In the genomic region with DNA sequence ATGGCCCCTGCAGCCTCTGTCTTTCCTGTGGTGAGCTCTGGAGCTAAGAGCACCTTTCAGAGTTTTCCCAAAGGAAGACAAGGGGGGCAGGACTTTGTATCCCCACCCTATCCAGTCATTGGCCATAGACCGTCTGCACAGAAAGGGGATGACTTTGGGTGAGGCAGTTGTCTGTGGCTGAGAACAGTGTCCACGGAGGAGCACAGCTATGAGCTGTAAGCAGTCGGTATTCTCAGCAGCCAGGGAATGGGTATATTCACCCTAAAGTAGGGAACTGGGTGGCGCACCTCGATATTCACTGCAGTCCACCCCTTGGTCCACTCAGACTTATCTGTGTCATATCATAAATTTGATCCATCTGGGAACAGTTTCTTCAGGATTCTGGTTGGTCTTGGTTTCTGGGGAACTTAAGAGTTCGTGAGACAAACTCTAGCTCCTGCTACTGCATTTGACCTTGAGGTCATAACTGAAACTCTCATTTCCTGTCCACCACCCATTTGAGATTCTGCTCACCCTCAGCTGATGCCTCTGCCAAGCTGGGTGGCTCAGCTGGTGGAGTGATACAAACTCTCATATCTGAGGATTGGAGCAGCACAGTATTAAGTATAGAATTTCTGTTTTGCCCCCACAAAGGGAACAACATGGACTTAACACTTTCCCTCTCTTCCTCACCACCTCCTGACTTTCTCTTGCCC, we compare ENCODE assay signal across 12 cellular contexts. TPM values are rescaled to one million over a fixed set of nuclear protein-coding genes. Genes with fewer than 3 reads are reported as not detected.
A peak's percentile ranks its signal among the peaks of the same experiment; 100 is the strongest.
DNase-seq lines count a peak whose midpoint lies in the region; ATAC-seq and TF ChIP-seq lines count a peak whose summit lies in the region.
"Had no signal": no experiment of that assay in that cellular context is flagged by ENCODE, and none has a peak within 500 bp of the region (broad histone marks: within the 10 kb centered on the region; RNA-seq: fewer than 3 reads in every experiment).

No MANE protein-coding gene starts in this region.

- H3K9me2 ChIP-seq in Loucy (replicated peaks; ENCODE audit: low read depth, low read length): no peaks in the 10 kb centered on the region

- H3K27me3 ChIP-seq in Loucy (ENCODE audit: insufficient read depth, low read length, poor library complexity, severe bottlenecking) (no peaks in the 10 kb centered on the region), Caco-2 (replicated peaks; ENCODE audit: control insufficient read depth, insufficient read depth, low read length) (no peaks in the 10 kb centered on the region), BE2C (no peaks in the 10 kb centered on the region)
- H3K27me3 ChIP-seq: transverse colon had no signal

- H3K27me3 Mint-ChIP-seq in activated T-cell treated with anti-CD3 and anti-CD28 coated beads, Interleukin-2, amount 50 U/mL, for 72 hours (ENCODE audit: low read depth): peaks cover 2% of the 10 kb centered on the region
- H3K27me3 Mint-ChIP-seq in Caco-2 (ENCODE audit: insufficient read depth, unreplicated experiment): peaks cover 4% of the 10 kb centered on the region

- no peak overlapping the region for H3K4me3 ChIP-seq in Loucy (ENCODE audit: low read length, poor library complexity, severe bottlenecking)
- no peak overlapping the region for H3K4me3 ChIP-seq in Caco-2 (ENCODE audit: low read depth, low read length)
- H3K4me3 ChIP-seq in BE2C (ENCODE audit: low read depth, low read length): no peak overlapping the region
- H3K4me3 ChIP-seq: A549, transverse colon had no signal

- H2AFZ ChIP-seq in Loucy (ENCODE audit: low read length): peak overlapping the region; percentile 21; the same call in 1 of the 2 replicates

- H3K4me2 ChIP-seq in Loucy (ENCODE audit: low read depth, low read length, poor library complexity, severe bottlenecking): peak overlapping the region; percentile 4
- H3K4me2 ChIP-seq: A549 had no signal

- H3K36me3 Mint-ChIP-seq in activated T-cell treated with anti-CD3 and anti-CD28 coated beads, Interleukin-2, amount 50 U/mL, for 72 hours (ENCODE audit: insufficient read depth in 2 of 2): no peaks in the 10 kb centered on the region
- H3K36me3 Mint-ChIP-seq in Caco-2 (ENCODE audit: insufficient read depth, unreplicated experiment): no peaks in the 10 kb centered on the region
- H3K36me3 Mint-ChIP-seq: activated naive CD4-positive, alpha-beta T cell treated with anti-CD3 and anti-CD28 coated beads, Interleukin-2, amount 50 U/mL, for 72 hours had no signal

- H3K27ac Mint-ChIP-seq in activated T-cell treated with anti-CD3 and anti-CD28 coated beads, Interleukin-2, amount 50 U/mL, for 72 hours: no peak overlapping the region
- no peak overlapping the region for H3K27ac Mint-ChIP-seq in Caco-2 (ENCODE audit: unreplicated experiment)
- H3K27ac Mint-ChIP-seq: activated naive CD4-positive, alpha-beta T cell treated with anti-CD3 and anti-CD28 coated beads, Interleukin-2, amount 50 U/mL, for 72 hours had no signal

- H3K36me3 ChIP-seq in Loucy (ENCODE audit: insufficient read depth, low read length): no peaks in the 10 kb centered on the region
- no peaks in the 10 kb centered on the region for H3K36me3 ChIP-seq in Caco-2 (ENCODE audit: control insufficient read depth, insufficient read depth, low read length)
- no peaks in the 10 kb centered on the region for H3K36me3 ChIP-seq in BE2C
- H3K36me3 ChIP-seq: transverse colon had no signal

- H3K79me2 ChIP-seq in Loucy (ENCODE audit: insufficient read depth, low read length): no peaks in the 10 kb centered on the region

- no peak overlapping the region for H3K4me3 Mint-ChIP-seq in activated T-cell treated with anti-CD3 and anti-CD28 coated beads, Interleukin-2, amount 50 U/mL, for 72 hours
- no peak overlapping the region for H3K4me3 Mint-ChIP-seq in Caco-2 (ENCODE audit: unreplicated experiment)

- no peaks in the 10 kb centered on the region for H3K4me1 Mint-ChIP-seq in activated T-cell treated with anti-CD3 and anti-CD28 coated beads, Interleukin-2, amount 50 U/mL, for 72 hours (ENCODE audit: low read depth)
- no peaks in the 10 kb centered on the region for H3K4me1 Mint-ChIP-seq in Caco-2 (ENCODE audit: low read depth, unreplicated experiment)

- CTCF ChIA-PET in Caco-2 (lab: Charles Lee): no interaction called here

- H3K9ac ChIP-seq in Loucy (ENCODE audit: low read depth, low read length, poor library complexity, severe bottlenecking): no peak overlapping the region

- H3F3A ChIP-seq in Loucy (ENCODE audit: low read depth): no peaks in the 10 kb centered on the region

- TF ChIP-seq CTCF in Loucy (conservative IDR thresholded peaks at IDR 0.05; ENCODE audit: low read length) (no peak), GM13976 (IDR thresholded peaks at IDR 0.05; ENCODE audit: borderline replicate concordance, control extremely low read depth, extremely low read depth, insufficient read depth, missing control alignments) (no peak), Caco-2 (IDR thresholded peaks at IDR 0.05; ENCODE audit: insufficient read depth in 1 of 2, low read depth in 1 of 2, low read length in 1 of 2, severe bottlenecking in 1 of 2, unreplicated experiment in 1 of 2) (no peak), BE2C (IDR thresholded peaks at IDR 0.05; ENCODE audit: low read depth, low read length) (no peak)

- in situ Hi-C loops in GM13976 (cut with MboI; ENCODE audit: low sequenced_read_pairs, unreplicated experiment): no loop called here

- H3K9me3 ChIP-seq in Loucy (ENCODE audit: insufficient read depth, low read depth, low read length) (0 out of 2 replicates have a peak, but pooled peaks cover under 1% of the 10 kb centered on the region), Caco-2 (no peaks in the 10 kb centered on the region), BE2C (no peaks in the 10 kb centered on the region)
- H3K9me3 ChIP-seq: A549, transverse colon had no signal

- ATAC-seq in GM19452 (IDR thresholded peaks at IDR 0.05; ENCODE audit: unreplicated experiment) (peak; percentile 98), HG02938 (IDR thresholded peaks at IDR 0.05; ENCODE audit: unreplicated experiment) (peak; percentile 87)
- no peak for ATAC-seq in activated T-cell treated with anti-CD3 and anti-CD28 coated beads, Interleukin-2, amount 50 U/mL, for 72 hours (replicated peaks in 1 of 2)
- ATAC-seq: A549; activated naive CD4-positive, alpha-beta T cell treated with anti-CD3 and anti-CD28 coated beads, Interleukin-2, amount 50 U/mL, for 72 hours had no signal

- DNase-seq in EL: peak; percentile 42
- DNase-seq in GM13976 (ENCODE audit: low spot score): no peak
- no peak for DNase-seq in activated T-cell treated with anti-CD3 and anti-CD28 coated beads, Interleukin-2, amount 50 U/mL, for 72 hours
- DNase-seq in Caco-2: no peak
- DNase-seq in BE2C: no peak
- DNase-seq: NK-92 treated with Interleukin-12 subunit alpha and Interleukin-12 subunit beta, amount 100 ng/mL, for 24 hours; transverse colon had no signal

- H4K20me1 ChIP-seq in Loucy (ENCODE audit: insufficient read depth, low read length, poor library complexity, severe bottlenecking): no peaks in the 10 kb centered on the region

- BruUV-seq in Caco-2 (replicated peaks; lab: Mats Ljungman, UMichigan): no TSS peak

- POLR2A ChIA-PET in Caco-2 (lab: Charles Lee): no interaction called here

- no peaks in the 10 kb centered on the region for H3K9me3 Mint-ChIP-seq in activated T-cell treated with anti-CD3 and anti-CD28 coated beads, Interleukin-2, amount 50 U/mL, for 72 hours
- H3K9me3 Mint-ChIP-seq in Caco-2 (ENCODE audit: unreplicated experiment): no peaks in the 10 kb centered on the region
- H3K9me3 Mint-ChIP-seq: activated naive CD4-positive, alpha-beta T cell treated with anti-CD3 and anti-CD28 coated beads, Interleukin-2, amount 50 U/mL, for 72 hours had no signal

- intact Hi-C loops in Caco-2 (cut with micrococcal nuclease; ENCODE audit: unreplicated experiment): no loop called here

- peaks cover 7% of the 10 kb centered on the region for H3K4me1 ChIP-seq in Loucy (ENCODE audit: insufficient read depth, low read length, poor library complexity, severe bottlenecking)
- H3K4me1 ChIP-seq in Caco-2: no peaks in the 10 kb centered on the region
- H3K4me1 ChIP-seq in BE2C: peaks cover 2% of the 10 kb centered on the region; the same call in 1 of the 2 replicates
- H3K4me1 ChIP-seq: transverse colon had no signal

RNA-seq across cellular contexts. Expression of a gene that starts 45.2 kb away (rescaled TPM):
- total RNA-seq in activated T-cell treated with anti-CD3 and anti-CD28 coated beads, Interleukin-2, amount 50 U/mL, for 72 hours: not detected
- total RNA-seq in Caco-2 (2022): 0.35 and 0.41 TPM in 2 replicates
- polyA plus RNA-seq in BE2C (2012; ENCODE audit: insufficient read depth, insufficient read length, low read depth): 592 TPM
- total RNA-seq: activated naive CD4-positive, alpha-beta T cell treated with anti-CD3 and anti-CD28 coated beads, Interleukin-2, amount 50 U/mL, for 72 hours had no signal

Comparison
In these comparisons a context has a peak if more than half of its experiments do, and no peak if none do; other contexts are left out.
1. ATAC-seq: peak in GM19452 (single experiment) and HG02938 (single experiment); none in activated T-cell treated with anti-CD3 and anti-CD28 coated beads, Interleukin-2, amount 50 U/mL, for 72 hours (0 of 2).